In genomic region chr6:13013681-13014550, GRCh38 we compare ENCODE assay signal across 8 cellular contexts.
A peak's percentile ranks its signal among the peaks of the same experiment; 100 is the strongest.
DNase-seq lines count a peak whose midpoint lies in the region; ATAC-seq and TF ChIP-seq lines count a peak whose summit lies in the region.

No MANE protein-coding gene starts in this region.

- peak overlapping the region; percentile 53 for H3K4me3 Mint-ChIP-seq in activated T-helper 17 cell treated with anti-CD3 and anti-CD28 coated beads, Interleukin-2, amount 50 U/mL, for 72 hours

- H3K27me3 ChIP-seq in iPS DF 6.9 (ENCODE audit: control insufficient read depth, insufficient read depth, low read length) = peaks cover 18% of the 10 kb centered on the region; the same call in 1 of the 2 replicates
- H3K27me3 ChIP-seq in skeletal muscle satellite cell (ENCODE audit: control insufficient read depth, insufficient read depth, low read length) = peaks cover 55% of the 10 kb centered on the region

- no peaks in the 10 kb centered on the region for H3K9me3 Mint-ChIP-seq in activated T-helper 17 cell treated with anti-CD3 and anti-CD28 coated beads, Interleukin-2, amount 50 U/mL, for 72 hours

- H3K27ac Mint-ChIP-seq in activated T-helper 17 cell treated with anti-CD3 and anti-CD28 coated beads, Interleukin-2, amount 50 U/mL, for 72 hours = no peak overlapping the region

- no peaks in the 10 kb centered on the region for H3K36me3 Mint-ChIP-seq in activated T-helper 17 cell treated with anti-CD3 and anti-CD28 coated beads, Interleukin-2, amount 50 U/mL, for 72 hours (ENCODE audit: low read depth)

- H3K9ac ChIP-seq in skeletal muscle satellite cell (ENCODE audit: low read depth, low read length) = no peak overlapping the region

- H3K36me3 ChIP-seq in iPS DF 6.9 (ENCODE audit: control insufficient read depth, insufficient read depth, low read length) = no peaks in the 10 kb centered on the region
- no peaks in the 10 kb centered on the region for H3K36me3 ChIP-seq in skeletal muscle satellite cell (ENCODE audit: insufficient read depth, low read length)

- H3K27ac ChIP-seq in iPS DF 6.9 (ENCODE audit: low read length) = no peak overlapping the region

- no CpG with 5 or more reads among the region's 85 CpGs for WGBS in iPS DF 6.9 (ENCODE audit: insufficient coverage, insufficient read length)

- H3K4me2 ChIP-seq in skeletal muscle satellite cell (ENCODE audit: low read length) = peak overlapping the region; percentile 81

- peak overlapping the region; percentile 63; the same call in 1 of the 2 replicates for H3K4me3 ChIP-seq in iPS DF 6.9 (ENCODE audit: low read length)
- peak overlapping the region; percentile 62 for H3K4me3 ChIP-seq in skeletal muscle satellite cell (ENCODE audit: low read length)

- no peaks in the 10 kb centered on the region for H3K4me1 ChIP-seq in iPS DF 6.9 (ENCODE audit: control insufficient read depth, insufficient read depth, low read length)
- H3K4me1 ChIP-seq in skeletal muscle satellite cell (ENCODE audit: control insufficient read depth, insufficient read depth, low read length) = peaks cover 7% of the 10 kb centered on the region

- peak; percentile 39 for DNase-seq in GM20000 (ENCODE audit: low spot score)
- no peak for DNase-seq in iPS DF 6.9 (ENCODE audit: low read depth, low spot score)
- DNase-seq in AML-193 (lab: John Stamatoyannopoulos, UW) = no peak
- no peak for DNase-seq in NCI-H774 (lab: John Stamatoyannopoulos, UW)
- no peak for DNase-seq in RPMI8226

- no peaks in the 10 kb centered on the region for H3K9me3 ChIP-seq in iPS DF 6.9 (ENCODE audit: control insufficient read depth, insufficient read depth, low read length)
- no peaks in the 10 kb centered on the region for H3K9me3 ChIP-seq in skeletal muscle satellite cell (replicated peaks; ENCODE audit: low read length)

- peaks cover 54% of the 10 kb centered on the region for H3K27me3 Mint-ChIP-seq in activated T-helper 17 cell treated with anti-CD3 and anti-CD28 coated beads, Interleukin-2, amount 50 U/mL, for 72 hours

- ATAC-seq in activated T-helper 17 cell treated with anti-CD3 and anti-CD28 coated beads, Interleukin-2, amount 50 U/mL, for 72 hours (replicated peaks) = no peak
- ATAC-seq in GM18511 (IDR thresholded peaks at IDR 0.05; ENCODE audit: unreplicated experiment) = no peak

- no peaks in the 10 kb centered on the region for H3K4me1 Mint-ChIP-seq in activated T-helper 17 cell treated with anti-CD3 and anti-CD28 coated beads, Interleukin-2, amount 50 U/mL, for 72 hours

- no peak for TF ChIP-seq CTCF in GM20000 (IDR thresholded peaks at IDR 0.05; ENCODE audit: extremely low read depth, missing control alignments)
